ENCODE assay signal across 2 cellular contexts in the genomic region with DNA sequence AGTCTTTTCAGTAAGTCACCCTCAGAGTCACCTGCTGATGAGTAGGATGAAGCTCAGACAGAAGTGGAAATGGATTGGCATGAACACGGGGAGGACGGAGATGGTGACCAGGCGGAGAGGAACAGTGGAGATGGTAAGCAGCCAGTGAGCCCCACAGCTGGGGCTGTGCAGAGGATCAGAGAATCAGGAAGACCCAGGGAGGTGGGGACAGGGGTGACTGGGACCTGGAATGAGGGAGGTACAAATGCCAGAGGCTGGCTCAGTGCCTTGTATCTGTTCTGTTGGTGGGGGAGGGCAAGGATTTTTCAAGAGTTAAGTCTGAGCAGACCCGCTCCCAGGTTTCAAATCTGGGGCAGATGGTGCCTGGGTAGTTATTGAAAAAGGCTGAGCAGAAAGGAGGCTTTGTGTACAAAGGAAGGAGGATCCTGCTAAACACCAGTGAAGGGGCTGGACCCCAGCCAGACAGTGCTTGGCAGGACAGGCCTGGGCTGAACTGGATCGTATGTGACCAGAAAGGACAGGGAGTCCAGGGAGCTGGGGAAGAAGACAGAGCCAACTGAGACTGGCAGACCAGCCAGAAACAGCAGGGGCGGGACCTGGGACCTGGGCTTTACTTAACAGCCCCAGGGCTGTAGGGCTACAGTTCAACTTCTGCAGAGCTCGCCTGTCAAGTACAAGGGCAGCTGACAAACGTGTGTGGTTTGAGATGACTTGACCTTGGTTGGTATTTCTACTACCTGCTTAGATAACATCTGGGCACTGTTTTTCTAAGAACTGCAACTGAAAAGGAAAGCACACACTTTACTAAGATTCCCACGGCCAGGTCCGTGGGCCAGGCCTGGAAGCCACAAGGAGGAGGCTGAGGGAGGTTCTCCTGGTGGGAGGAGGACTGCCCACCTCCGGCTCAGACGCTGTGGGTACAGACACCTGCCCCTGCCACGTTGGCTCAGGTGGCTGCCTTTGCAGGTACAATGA.
TF ChIP-seq lines count a peak whose summit lies in the region.

No MANE protein-coding gene starts in this region.

TF ChIP-seq in SK-N-SH, 30 proteins besides CTCF, POLR2A, EP300 and RAD21 (continued from another document):
- no peak for TF ChIP-seq REST (IDR thresholded peaks at IDR 0.05; ENCODE audit: low read depth, low read length)
- no peak for TF ChIP-seq RXRA (IDR thresholded peaks at IDR 0.05; ENCODE audit: borderline replicate concordance, low read depth)
- TF ChIP-seq YY1 (IDR thresholded peaks at IDR 0.05; ENCODE audit: low read depth), result no peak
- TF ChIP-seq TCF12 (IDR thresholded peaks at IDR 0.05), result no peak
- TF ChIP-seq, protein P1, sequence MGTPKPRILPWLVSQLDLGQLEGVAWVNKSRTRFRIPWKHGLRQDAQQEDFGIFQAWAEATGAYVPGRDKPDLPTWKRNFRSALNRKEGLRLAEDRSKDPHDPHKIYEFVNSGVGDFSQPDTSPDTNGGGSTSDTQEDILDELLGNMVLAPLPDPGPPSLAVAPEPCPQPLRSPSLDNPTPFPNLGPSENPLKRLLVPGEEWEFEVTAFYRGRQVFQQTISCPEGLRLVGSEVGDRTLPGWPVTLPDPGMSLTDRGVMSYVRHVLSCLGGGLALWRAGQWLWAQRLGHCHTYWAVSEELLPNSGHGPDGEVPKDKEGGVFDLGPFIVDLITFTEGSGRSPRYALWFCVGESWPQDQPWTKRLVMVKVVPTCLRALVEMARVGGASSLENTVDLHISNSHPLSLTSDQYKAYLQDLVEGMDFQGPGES (IDR thresholded peaks at IDR 0.05; ENCODE audit: low read depth, low read length), result no peak
- no peak for TF ChIP-seq JUND (IDR thresholded peaks at IDR 0.05)
- no peak for TF ChIP-seq PBX3 (IDR thresholded peaks at IDR 0.05)
- no peak for TF ChIP-seq TAF1 (IDR thresholded peaks at IDR 0.05; ENCODE audit: borderline replicate concordance, low read depth, low read length)

TF ChIP-seq in SK-N-SH treated with all-trans-retinoic acid at 6 μM for 48 hours, 23 proteins besides CTCF, POLR2A, EP300 and RAD21 (continued from another document):
- no peak for TF ChIP-seq POU6F1 (CRISPR knock-in tag; IDR thresholded peaks at IDR 0.05; ENCODE audit: borderline replicate concordance, low read depth)
- TF ChIP-seq, protein P2, sequence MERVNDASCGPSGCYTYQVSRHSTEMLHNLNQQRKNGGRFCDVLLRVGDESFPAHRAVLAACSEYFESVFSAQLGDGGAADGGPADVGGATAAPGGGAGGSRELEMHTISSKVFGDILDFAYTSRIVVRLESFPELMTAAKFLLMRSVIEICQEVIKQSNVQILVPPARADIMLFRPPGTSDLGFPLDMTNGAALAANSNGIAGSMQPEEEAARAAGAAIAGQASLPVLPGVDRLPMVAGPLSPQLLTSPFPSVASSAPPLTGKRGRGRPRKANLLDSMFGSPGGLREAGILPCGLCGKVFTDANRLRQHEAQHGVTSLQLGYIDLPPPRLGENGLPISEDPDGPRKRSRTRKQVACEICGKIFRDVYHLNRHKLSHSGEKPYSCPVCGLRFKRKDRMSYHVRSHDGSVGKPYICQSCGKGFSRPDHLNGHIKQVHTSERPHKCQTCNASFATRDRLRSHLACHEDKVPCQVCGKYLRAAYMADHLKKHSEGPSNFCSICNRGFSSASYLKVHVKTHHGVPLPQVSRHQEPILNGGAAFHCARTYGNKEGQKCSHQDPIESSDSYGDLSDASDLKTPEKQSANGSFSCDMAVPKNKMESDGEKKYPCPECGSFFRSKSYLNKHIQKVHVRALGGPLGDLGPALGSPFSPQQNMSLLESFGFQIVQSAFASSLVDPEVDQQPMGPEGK (CRISPR knock-in tag; IDR thresholded peaks at IDR 0.05; ENCODE audit: borderline replicate concordance), result no peak
- TF ChIP-seq SNAI2 (CRISPR knock-in tag; IDR thresholded peaks at IDR 0.05), result no peak
- TF ChIP-seq ESRRG (CRISPR knock-in tag; IDR thresholded peaks at IDR 0.05), result no peak
